In genomic region chr21:45265721-45266517, GRCh38 we compare ENCODE assay signal across 19 cellular contexts. TPM values are rescaled to one million over a fixed set of nuclear protein-coding genes. Genes with fewer than 3 reads are reported as not detected.
DNase-seq lines count a peak whose midpoint lies in the region; ATAC-seq and FAIRE-seq lines count a peak whose summit lies in the region.
"Had no signal": no experiment of that assay in that cellular context is flagged by ENCODE, and none has a peak within 500 bp of the region (broad histone marks: within the 10 kb centered on the region; RNA-seq: fewer than 3 reads in every experiment).

No MANE protein-coding gene starts in this region.

- POLR2A ChIA-PET in CD8-positive, alpha-beta memory T cell (lab: Charles Lee), result no interaction called here

- H3K14ac ChIP-seq in neuronal stem cell (ENCODE audit: low read length), result peak overlapping the region; percentile 56

- H3K4me2 ChIP-seq in BLaER1 (peak overlapping the region; percentile 69), neuronal stem cell (ENCODE audit: insufficient read depth, low read length, poor library complexity, severe bottlenecking) (no peak overlapping the region)

- FAIRE-seq in RCC 7860 (lab: Jason Lieb, UNC), result no peak
- FAIRE-seq: endometrium, islet of Langerhans had no signal

- no peak overlapping the region for H3K23ac ChIP-seq in neuronal stem cell (ENCODE audit: low read depth, low read length, poor library complexity)

- H4K91ac ChIP-seq in neuronal stem cell (ENCODE audit: low read depth, low read length, poor library complexity), result no peak overlapping the region

- H4K8ac ChIP-seq in neuronal stem cell (ENCODE audit: low read depth, low read length), result no peak overlapping the region

- no peak for DNase-seq in CD8-positive, alpha-beta memory T cell
- peak; percentile 3 for DNase-seq in activated naive CD8-positive, alpha-beta T cell treated with anti-CD3 and anti-CD28 coated beads, Interleukin-2, amount 50 U/mL, for 24 hours
- DNase-seq in neuronal stem cell (ENCODE audit: low spot score), result no peak
- DNase-seq in RCC 7860 (ENCODE audit: low spot score), result no peak
- no peak for DNase-seq in cerebellum (ENCODE audit: low spot score)
- DNase-seq: NCI-H2171; NK-92 treated with Interleukin-12 subunit alpha and Interleukin-12 subunit beta, amount 100 ng/mL, for 24 hours; transverse colon had no signal

- H3K4me1 Mint-ChIP-seq in CD8-positive, alpha-beta memory T cell, result peaks cover 16 to 25% (median 24%) of the 10 kb centered on the region in 3 donors
- H3K4me1 Mint-ChIP-seq in activated naive CD8-positive, alpha-beta T cell treated with anti-CD3 and anti-CD28 coated beads, Interleukin-2, amount 50 U/mL, for 24 hours, result peaks cover 17% of the 10 kb centered on the region
- H3K4me1 Mint-ChIP-seq: B cell, brain had no signal

- no CpG with 5 or more reads among the region's 36 CpGs for WGBS in neuronal stem cell (ENCODE audit: extremely low coverage in 2 of 2, insufficient read length in 2 of 2, insufficient replicate concordance in 1 of 2), 2 donors

- H2AK5ac ChIP-seq in neuronal stem cell (ENCODE audit: low read depth, low read length), result no peak overlapping the region

- H3K9me3 ChIP-seq in BLaER1, result peaks cover 25% of the 10 kb centered on the region
- no peaks in the 10 kb centered on the region for H3K9me3 ChIP-seq in CD8-positive, alpha-beta memory T cell (ENCODE audit: low read length)
- H3K9me3 ChIP-seq in neuronal stem cell (replicated peaks in 1 of 2; ENCODE audit: control insufficient read depth in 2 of 2, insufficient read depth in 1 of 2, low read depth in 1 of 2, low read length in 2 of 2), result peaks cover 13 to 14% of the 10 kb centered on the region in 2 donors
- H3K9me3 ChIP-seq: gastroesophageal sphincter, prostate gland, transverse colon had no signal

- H2AFZ ChIP-seq in neuronal stem cell (ENCODE audit: low read length), result no peak overlapping the region

- H3K36me3 ChIP-seq in BLaER1 (peaks cover 63% of the 10 kb centered on the region), neuronal stem cell (replicated peaks in 1 of 2; ENCODE audit: control insufficient read depth in 2 of 2, insufficient read depth in 2 of 2, low read length in 2 of 2) (peaks cover 60 to 69% of the 10 kb centered on the region in 2 donors)
- H3K36me3 ChIP-seq in CD8-positive, alpha-beta memory T cell (ENCODE audit: insufficient read depth, low read length), result peaks cover 25% of the 10 kb centered on the region

- H2BK12ac ChIP-seq in neuronal stem cell (ENCODE audit: low read length), result no peak overlapping the region

- H3K18ac ChIP-seq in neuronal stem cell (ENCODE audit: low read length), result no peak overlapping the region

- peak overlapping the region; percentile 7 to 61 (median 57) for H3K4me3 Mint-ChIP-seq in CD8-positive, alpha-beta memory T cell
- no peak overlapping the region for H3K4me3 Mint-ChIP-seq in activated naive CD8-positive, alpha-beta T cell treated with anti-CD3 and anti-CD28 coated beads, Interleukin-2, amount 50 U/mL, for 24 hours
- H3K4me3 Mint-ChIP-seq: B cell, brain had no signal

- H4K20me1 ChIP-seq in BLaER1, result peaks cover 8% of the 10 kb centered on the region; the same call in 1 of the 2 replicates

- CTCF ChIA-PET in CD8-positive, alpha-beta memory T cell (lab: Charles Lee), result interaction anchor here (0.9 kb wide), 1 partner anchor 38 kb away, joined by 3 read pairs; no protein-coding TSS in a partner anchor

- H3K4me1 ChIP-seq in BLaER1, result peaks cover 21% of the 10 kb centered on the region
- H3K4me1 ChIP-seq in CD8-positive, alpha-beta memory T cell (ENCODE audit: insufficient read depth, low read length), result peaks cover 22% of the 10 kb centered on the region
- no peaks in the 10 kb centered on the region for H3K4me1 ChIP-seq in neuronal stem cell (ENCODE audit: control insufficient read depth in 2 of 2, insufficient read depth in 1 of 2, low read depth in 1 of 2, low read length in 2 of 2)
- H3K4me1 ChIP-seq: gastroesophageal sphincter, prostate gland, transverse colon had no signal

- H3K36me3 Mint-ChIP-seq in CD8-positive, alpha-beta memory T cell, result peaks cover 7 to 51% (median 11%) of the 10 kb centered on the region in 3 donors
- H3K36me3 Mint-ChIP-seq in activated naive CD8-positive, alpha-beta T cell treated with anti-CD3 and anti-CD28 coated beads, Interleukin-2, amount 50 U/mL, for 24 hours (ENCODE audit: low read depth), result peaks cover 22% of the 10 kb centered on the region

- H2BK5ac ChIP-seq in neuronal stem cell (ENCODE audit: low read length), result no peak overlapping the region

- no peak overlapping the region for H3K4ac ChIP-seq in neuronal stem cell (ENCODE audit: low read length)

- H3K27ac ChIP-seq in BLaER1 (peak overlapping the region; percentile 82), neuronal stem cell (replicated peaks; ENCODE audit: low read length) (no peak overlapping the region)
- peak overlapping the region; percentile 58 for H3K27ac ChIP-seq in CD8-positive, alpha-beta memory T cell (ENCODE audit: low read depth, low read length)
- H3K27ac ChIP-seq: gastroesophageal sphincter, prostate gland, transverse colon, VCaP had no signal

- H3K27me3 Mint-ChIP-seq in CD8-positive, alpha-beta memory T cell, result no peaks in the 10 kb centered on the region
- H3K27me3 Mint-ChIP-seq in activated naive CD8-positive, alpha-beta T cell treated with anti-CD3 and anti-CD28 coated beads, Interleukin-2, amount 50 U/mL, for 24 hours, result no peaks in the 10 kb centered on the region
- H3K27me3 Mint-ChIP-seq: B cell, brain had no signal

- ATAC-seq in activated naive CD8-positive, alpha-beta T cell treated with anti-CD3 and anti-CD28 coated beads, Interleukin-2, amount 50 U/mL, for 24 hours, result no peak
- no peak for ATAC-seq in HG02763 (IDR thresholded peaks at IDR 0.05; ENCODE audit: unreplicated experiment)
- ATAC-seq: gastroesophageal sphincter, SK-N-SH treated with all-trans-retinoic acid at 6 μM for 48 hours had no signal

- peak overlapping the region; percentile 61 to 96 (median 88) for H3K27ac Mint-ChIP-seq in CD8-positive, alpha-beta memory T cell
- H3K27ac Mint-ChIP-seq in activated naive CD8-positive, alpha-beta T cell treated with anti-CD3 and anti-CD28 coated beads, Interleukin-2, amount 50 U/mL, for 24 hours, result no peak overlapping the region
- H3K27ac Mint-ChIP-seq: activated T-cell treated with anti-CD3 and anti-CD28 coated beads, Interleukin-2, amount 50 U/mL, for 72 hours; B cell; brain had no signal

- H3K79me1 ChIP-seq in neuronal stem cell (ENCODE audit: low read depth, low read length), result peaks cover 18% of the 10 kb centered on the region

- H2BK120ac ChIP-seq in neuronal stem cell (ENCODE audit: low read depth, low read length), result no peak overlapping the region

- no peak overlapping the region for H2BK15ac ChIP-seq in neuronal stem cell (ENCODE audit: low read length)

- H3K4me3 ChIP-seq in BLaER1, result no peak overlapping the region
- no peak overlapping the region for H3K4me3 ChIP-seq in CD8-positive, alpha-beta memory T cell (ENCODE audit: low read length)
- no peak overlapping the region for H3K4me3 ChIP-seq in neuronal stem cell (ENCODE audit: low read length in 2 of 2)
- H3K4me3 ChIP-seq: gastroesophageal sphincter, prostate gland, transverse colon had no signal

- H3K9ac ChIP-seq in BLaER1, result 0 out of 2 replicates have a peak overlapping the region, but pooled peaks have one; percentile 31
- no peak overlapping the region for H3K9ac ChIP-seq in neuronal stem cell (ENCODE audit: low read depth, low read length, poor library complexity)

- H3K27me3 ChIP-seq in BLaER1 (no peaks in the 10 kb centered on the region), neuronal stem cell (ENCODE audit: control insufficient read depth in 3 of 3, insufficient read depth in 3 of 3, low read depth in 1 of 3, low read length in 3 of 3) (no peaks in the 10 kb centered on the region)
- H3K27me3 ChIP-seq in CD8-positive, alpha-beta memory T cell (ENCODE audit: insufficient read depth, low read length, poor library complexity, severe bottlenecking), result no peaks in the 10 kb centered on the region
- H3K27me3 ChIP-seq: gastroesophageal sphincter, transverse colon had no signal

- no peaks in the 10 kb centered on the region for H3K9me3 Mint-ChIP-seq in CD8-positive, alpha-beta memory T cell
- H3K9me3 Mint-ChIP-seq in activated naive CD8-positive, alpha-beta T cell treated with anti-CD3 and anti-CD28 coated beads, Interleukin-2, amount 50 U/mL, for 24 hours, result no peaks in the 10 kb centered on the region

RNA-seq across cellular contexts. Expression of gene POFUT2, which starts 21.8 kb away (rescaled TPM):
- total RNA-seq in CD8-positive, alpha-beta memory T cell, result 10 to 100 TPM; 13.5 to 14.5 TPM
- polyA plus RNA-seq in CD8-positive, alpha-beta memory T cell, result 4.9 TPM
- polyA plus RNA-seq in neuronal stem cell (2013, experiment 1 of 2), result 33.3 TPM
- 32.4 TPM for polyA plus RNA-seq in neuronal stem cell (2013, experiment 2 of 2)
- total RNA-seq in cerebellum, result 14.2 TPM
